1 cellular context compared by ENCODE assay signal in genomic region chr10:90920986-90921643, GRCh38.
TF ChIP-seq lines count a peak whose summit lies in the region.

TSS of gene ANKRD1 (minus strand) at chr10:90921087. CDS start at chr10:90921027, 60 bp downstream.

TF ChIP-seq in HepG2, 621 proteins besides CTCF, POLR2A, EP300 and RAD21 (continued from another document and continues in another):
- TF ChIP-seq AHDC1 (CRISPR knock-in tag; IDR thresholded peaks at IDR 0.05; ENCODE audit: borderline replicate concordance) (peak; percentile 91), MEIS2 (CRISPR knock-in tag; IDR thresholded peaks at IDR 0.05) (peak; percentile 96), SNAPC5 (CRISPR knock-in tag; IDR thresholded peaks at IDR 0.05; ENCODE audit: borderline replicate concordance) (no peak), CEBPB (IDR thresholded peaks at IDR 0.05; ENCODE audit: borderline replicate concordance, low read depth, low read length) (peak; percentile 95), SMARCC2 (IDR thresholded peaks at IDR 0.05) (no peak), NCOR1 (IDR thresholded peaks at IDR 0.05; ENCODE audit: borderline replicate concordance, low read length) (peak; percentile 48; the same call in 1 of the 2 replicates), MBNL3 (CRISPR knock-in tag; conservative IDR thresholded peaks at IDR 0.05) (no peak), LRRFIP1 (CRISPR knock-in tag; conservative IDR thresholded peaks at IDR 0.05) (no peak), ZNF558 (CRISPR knock-in tag; IDR thresholded peaks at IDR 0.05; ENCODE audit: borderline replicate concordance) (no peak), FOXA1 (IDR thresholded peaks at IDR 0.05) (peak; percentile 81), FOXA1 (CRISPR knock-in tag; IDR thresholded peaks at IDR 0.05) (peak; percentile 96), ATF1 (CRISPR knock-in tag; IDR thresholded peaks at IDR 0.05) (no peak), PHF8 (CRISPR knock-in tag; IDR thresholded peaks at IDR 0.05) (0 out of 2 replicates have a peak, but pooled peaks have one; percentile 27), ZBTB10 (CRISPR knock-in tag; IDR thresholded peaks at IDR 0.05; ENCODE audit: borderline replicate concordance) (no peak), THAP7 (CRISPR knock-in tag; IDR thresholded peaks at IDR 0.05) (no peak), STAT5B (CRISPR knock-in tag; IDR thresholded peaks at IDR 0.05) (no peak), ZBTB1 (CRISPR knock-in tag; IDR thresholded peaks at IDR 0.05; ENCODE audit: borderline replicate concordance) (no peak), SRF (IDR thresholded peaks at IDR 0.05; ENCODE audit: low read depth, low read length) (no peak), ZUFSP (CRISPR knock-in tag; IDR thresholded peaks at IDR 0.05; ENCODE audit: borderline replicate concordance) (no peak), ZBTB46 (CRISPR knock-in tag; IDR thresholded peaks at IDR 0.05; ENCODE audit: borderline replicate concordance) (no peak), ZNF674 (CRISPR knock-in tag; IDR thresholded peaks at IDR 0.05; ENCODE audit: low read depth) (no peak), TARDBP (CRISPR knock-in tag; IDR thresholded peaks at IDR 0.05) (peak; percentile 72), RXRA (CRISPR knock-in tag; IDR thresholded peaks at IDR 0.05) (peak; percentile 36; the same call in 1 of the 2 replicates), IKZF1 (IDR thresholded peaks at IDR 0.05) (no peak), FOSL1 (CRISPR knock-in tag; IDR thresholded peaks at IDR 0.05; ENCODE audit: borderline replicate concordance) (peak; percentile 91; the same call in 1 of the 2 replicates), NFE2L2 (IDR thresholded peaks at IDR 0.05; ENCODE audit: low read length) (peak; percentile 93), STAG1 (CRISPR knock-in tag; IDR thresholded peaks at IDR 0.05) (no peak; the same call in 1 of the 2 replicates), CEBPG (CRISPR knock-in tag; IDR thresholded peaks at IDR 0.05) (peak; percentile 93), ZNF780A (CRISPR knock-in tag; IDR thresholded peaks at IDR 0.05) (no peak), ZNF350 (CRISPR knock-in tag; IDR thresholded peaks at IDR 0.05; ENCODE audit: borderline replicate concordance, low read depth) (no peak; the same call in 1 of the 2 replicates), JUN (CRISPR knock-in tag; IDR thresholded peaks at IDR 0.05) (peak; percentile 100), ZNF503 (CRISPR knock-in tag; IDR thresholded peaks at IDR 0.05) (peak; percentile 63; the same call in 1 of the 2 replicates), PAXIP1 (CRISPR knock-in tag; conservative IDR thresholded peaks at IDR 0.05) (peak; percentile 77), RARG (CRISPR knock-in tag; IDR thresholded peaks at IDR 0.05; ENCODE audit: low read depth) (no peak), ZNF446 (CRISPR knock-in tag; IDR thresholded peaks at IDR 0.05) (no peak), PTBP1 (IDR thresholded peaks at IDR 0.05; ENCODE audit: low read depth, low read length, poor library complexity, severe bottlenecking) (no peak)
